1 cellular context compared by ENCODE assay signal in genomic region chr17:72648702-72649101, GRCh38.
TF ChIP-seq lines count a peak whose summit lies in the region.

No MANE protein-coding gene starts in this region.

TF ChIP-seq in H1, 55 proteins besides CTCF, POLR2A, EP300 and RAD21:
- TF ChIP-seq USF2 (IDR thresholded peaks at IDR 0.05; ENCODE audit: low read length): no peak
- no peak for TF ChIP-seq MAX (IDR thresholded peaks at IDR 0.05)
- no peak for TF ChIP-seq CHD2 (IDR thresholded peaks at IDR 0.05; ENCODE audit: low read length)
- TF ChIP-seq TAF7 (optimal IDR thresholded peaks at IDR 0.05; ENCODE audit: borderline replicate concordance, low read depth, low read length): no peak
